In genomic region chr5:177071671-177072385, GRCh38 we compare ENCODE assay signal across 1 cellular context.
TF ChIP-seq lines count a peak whose summit lies in the region.

No MANE protein-coding gene starts in this region.

TF ChIP-seq in H1, 55 proteins besides CTCF, POLR2A, EP300 and RAD21:
- no peak for TF ChIP-seq SUZ12 (IDR thresholded peaks at IDR 0.05; ENCODE audit: low read length)
- TF ChIP-seq HDAC2 (IDR thresholded peaks at IDR 0.05; ENCODE audit: borderline replicate concordance in 1 of 2, low read depth in 2 of 2, low read length in 2 of 2): no peak
- TF ChIP-seq KDM4A (IDR thresholded peaks at IDR 0.05; ENCODE audit: low read depth, low read length, severe bottlenecking): no peak
- TF ChIP-seq SIRT6 (IDR thresholded peaks at IDR 0.05; ENCODE audit: low read length): no peak
- TF ChIP-seq USF2 (IDR thresholded peaks at IDR 0.05; ENCODE audit: low read length): no peak
- no peak for TF ChIP-seq SP2 (IDR thresholded peaks at IDR 0.05; ENCODE audit: low read length)
- no peak for TF ChIP-seq SAP30 (IDR thresholded peaks at IDR 0.05; ENCODE audit: insufficient read depth, insufficient replicate concordance, low read length)
- no peak for TF ChIP-seq CHD7 (IDR thresholded peaks at IDR 0.05; ENCODE audit: insufficient replicate concordance, low read length)
- no peak for TF ChIP-seq FOSL1 (IDR thresholded peaks at IDR 0.05; ENCODE audit: insufficient read depth, low read depth, low read length)
- no peak for TF ChIP-seq CHD1 (IDR thresholded peaks at IDR 0.05; ENCODE audit: low read depth, low read length)
- TF ChIP-seq JUND (IDR thresholded peaks at IDR 0.05; ENCODE audit: low read length): no peak
